Comparison of ENCODE assay signal across 1 cellular context in the genomic region with DNA sequence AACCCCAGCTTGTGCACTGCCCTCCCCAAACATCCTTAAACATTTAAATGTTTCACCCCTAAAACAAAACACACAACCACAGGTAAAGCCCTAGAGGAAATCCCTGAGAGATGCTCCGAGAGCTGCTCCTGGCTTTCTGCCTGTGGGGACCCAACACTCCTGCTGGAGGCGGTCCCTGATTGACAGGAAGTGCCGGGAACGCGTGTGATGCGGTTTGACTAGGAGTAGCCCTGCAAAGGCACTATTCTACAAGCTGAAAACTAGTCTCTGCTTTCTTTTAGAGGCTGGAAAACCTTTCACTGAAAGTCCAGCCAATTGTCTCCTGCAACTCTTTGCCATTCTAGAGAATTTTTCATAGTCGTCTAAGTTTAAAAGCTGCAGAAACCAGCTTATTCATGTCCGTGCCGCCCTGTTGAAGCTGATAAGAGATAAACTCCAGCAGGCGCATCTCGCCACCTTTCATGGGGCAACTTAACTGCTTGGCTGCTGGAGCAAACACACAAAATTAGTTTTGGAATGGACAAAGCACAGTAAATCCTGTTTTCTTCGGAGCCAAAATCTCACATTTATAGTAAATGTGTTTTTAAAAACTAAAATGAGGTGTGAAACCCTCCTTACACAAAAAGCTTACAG.
TF ChIP-seq lines count a peak whose summit lies in the region.

No MANE protein-coding gene starts in this region.

TF ChIP-seq in K562, 482 proteins besides CTCF, POLR2A, EP300 and RAD21 (continued from another document):
- TF ChIP-seq, protein P1, sequence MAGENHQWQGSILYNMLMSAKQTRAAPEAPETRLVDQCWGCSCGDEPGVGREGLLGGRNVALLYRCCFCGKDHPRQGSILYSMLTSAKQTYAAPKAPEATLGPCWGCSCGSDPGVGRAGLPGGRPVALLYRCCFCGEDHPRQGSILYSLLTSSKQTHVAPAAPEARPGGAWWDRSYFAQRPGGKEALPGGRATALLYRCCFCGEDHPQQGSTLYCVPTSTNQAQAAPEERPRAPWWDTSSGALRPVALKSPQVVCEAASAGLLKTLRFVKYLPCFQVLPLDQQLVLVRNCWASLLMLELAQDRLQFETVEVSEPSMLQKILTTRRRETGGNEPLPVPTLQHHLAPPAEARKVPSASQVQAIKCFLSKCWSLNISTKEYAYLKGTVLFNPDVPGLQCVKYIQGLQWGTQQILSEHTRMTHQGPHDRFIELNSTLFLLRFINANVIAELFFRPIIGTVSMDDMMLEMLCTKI (IDR thresholded peaks at IDR 0.05; ENCODE audit: partially characterized antibody), result no peak
- TF ChIP-seq, protein P2, sequence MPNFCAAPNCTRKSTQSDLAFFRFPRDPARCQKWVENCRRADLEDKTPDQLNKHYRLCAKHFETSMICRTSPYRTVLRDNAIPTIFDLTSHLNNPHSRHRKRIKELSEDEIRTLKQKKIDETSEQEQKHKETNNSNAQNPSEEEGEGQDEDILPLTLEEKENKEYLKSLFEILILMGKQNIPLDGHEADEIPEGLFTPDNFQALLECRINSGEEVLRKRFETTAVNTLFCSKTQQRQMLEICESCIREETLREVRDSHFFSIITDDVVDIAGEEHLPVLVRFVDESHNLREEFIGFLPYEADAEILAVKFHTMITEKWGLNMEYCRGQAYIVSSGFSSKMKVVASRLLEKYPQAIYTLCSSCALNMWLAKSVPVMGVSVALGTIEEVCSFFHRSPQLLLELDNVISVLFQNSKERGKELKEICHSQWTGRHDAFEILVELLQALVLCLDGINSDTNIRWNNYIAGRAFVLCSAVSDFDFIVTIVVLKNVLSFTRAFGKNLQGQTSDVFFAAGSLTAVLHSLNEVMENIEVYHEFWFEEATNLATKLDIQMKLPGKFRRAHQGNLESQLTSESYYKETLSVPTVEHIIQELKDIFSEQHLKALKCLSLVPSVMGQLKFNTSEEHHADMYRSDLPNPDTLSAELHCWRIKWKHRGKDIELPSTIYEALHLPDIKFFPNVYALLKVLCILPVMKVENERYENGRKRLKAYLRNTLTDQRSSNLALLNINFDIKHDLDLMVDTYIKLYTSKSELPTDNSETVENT (CRISPR knock-in tag; IDR thresholded peaks at IDR 0.05), result no peak
- no peak for TF ChIP-seq TCF7 (IDR thresholded peaks at IDR 0.05; ENCODE audit: borderline replicate concordance)
- no peak for TF ChIP-seq ZNF134 (CRISPR knock-in tag; conservative IDR thresholded peaks at IDR 0.05)
- no peak for TF ChIP-seq SRSF7 (optimal IDR thresholded peaks at IDR 0.05; ENCODE audit: low read depth, low read length)
- TF ChIP-seq CXXC5 (CRISPR knock-in tag; IDR thresholded peaks at IDR 0.05), result peak; percentile 35
- TF ChIP-seq ZKSCAN8 (CRISPR knock-in tag; IDR thresholded peaks at IDR 0.05), result no peak
- TF ChIP-seq ILF3 (IDR thresholded peaks at IDR 0.05; ENCODE audit: borderline replicate concordance), result no peak
- TF ChIP-seq MEIS2 (IDR thresholded peaks at IDR 0.05; ENCODE audit: partially characterized antibody), result peak; percentile 33
- TF ChIP-seq ARHGAP35 (IDR thresholded peaks at IDR 0.05; ENCODE audit: partially characterized antibody), result no peak
- TF ChIP-seq, protein P3, sequence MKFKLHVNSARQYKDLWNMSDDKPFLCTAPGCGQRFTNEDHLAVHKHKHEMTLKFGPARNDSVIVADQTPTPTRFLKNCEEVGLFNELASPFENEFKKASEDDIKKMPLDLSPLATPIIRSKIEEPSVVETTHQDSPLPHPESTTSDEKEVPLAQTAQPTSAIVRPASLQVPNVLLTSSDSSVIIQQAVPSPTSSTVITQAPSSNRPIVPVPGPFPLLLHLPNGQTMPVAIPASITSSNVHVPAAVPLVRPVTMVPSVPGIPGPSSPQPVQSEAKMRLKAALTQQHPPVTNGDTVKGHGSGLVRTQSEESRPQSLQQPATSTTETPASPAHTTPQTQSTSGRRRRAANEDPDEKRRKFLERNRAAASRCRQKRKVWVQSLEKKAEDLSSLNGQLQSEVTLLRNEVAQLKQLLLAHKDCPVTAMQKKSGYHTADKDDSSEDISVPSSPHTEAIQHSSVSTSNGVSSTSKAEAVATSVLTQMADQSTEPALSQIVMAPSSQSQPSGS (CRISPR knock-in tag; IDR thresholded peaks at IDR 0.05), result no peak
- TF ChIP-seq CBFA2T3 (IDR thresholded peaks at IDR 0.05), result peak; percentile 44; the same call in 1 of the 2 replicates
- TF ChIP-seq, protein P4, sequence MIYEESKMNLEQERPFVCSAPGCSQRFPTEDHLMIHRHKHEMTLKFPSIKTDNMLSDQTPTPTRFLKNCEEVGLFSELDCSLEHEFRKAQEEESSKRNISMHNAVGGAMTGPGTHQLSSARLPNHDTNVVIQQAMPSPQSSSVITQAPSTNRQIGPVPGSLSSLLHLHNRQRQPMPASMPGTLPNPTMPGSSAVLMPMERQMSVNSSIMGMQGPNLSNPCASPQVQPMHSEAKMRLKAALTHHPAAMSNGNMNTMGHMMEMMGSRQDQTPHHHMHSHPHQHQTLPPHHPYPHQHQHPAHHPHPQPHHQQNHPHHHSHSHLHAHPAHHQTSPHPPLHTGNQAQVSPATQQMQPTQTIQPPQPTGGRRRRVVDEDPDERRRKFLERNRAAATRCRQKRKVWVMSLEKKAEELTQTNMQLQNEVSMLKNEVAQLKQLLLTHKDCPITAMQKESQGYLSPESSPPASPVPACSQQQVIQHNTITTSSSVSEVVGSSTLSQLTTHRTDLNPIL (CRISPR knock-in tag; IDR thresholded peaks at IDR 0.05), result no peak
- no peak for TF ChIP-seq NFE2 (IDR thresholded peaks at IDR 0.05; ENCODE audit: low read depth)
- no peak for TF ChIP-seq NONO (IDR thresholded peaks at IDR 0.05; ENCODE audit: low read depth in 2 of 2, low read length in 1 of 2)
- TF ChIP-seq HDAC2 (IDR thresholded peaks at IDR 0.05), result no peak
- TF ChIP-seq, protein P5, sequence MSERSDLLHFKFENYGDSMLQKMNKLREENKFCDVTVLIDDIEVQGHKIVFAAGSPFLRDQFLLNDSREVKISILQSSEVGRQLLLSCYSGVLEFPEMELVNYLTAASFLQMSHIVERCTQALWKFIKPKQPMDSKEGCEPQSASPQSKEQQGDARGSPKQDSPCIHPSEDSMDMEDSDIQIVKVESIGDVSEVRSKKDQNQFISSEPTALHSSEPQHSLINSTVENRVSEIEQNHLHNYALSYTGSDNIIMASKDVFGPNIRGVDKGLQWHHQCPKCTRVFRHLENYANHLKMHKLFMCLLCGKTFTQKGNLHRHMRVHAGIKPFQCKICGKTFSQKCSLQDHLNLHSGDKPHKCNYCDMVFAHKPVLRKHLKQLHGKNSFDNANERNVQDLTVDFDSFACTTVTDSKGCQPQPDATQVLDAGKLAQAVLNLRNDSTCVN (CRISPR knock-in tag; IDR thresholded peaks at IDR 0.05), result no peak
- no peak for TF ChIP-seq ATF1 (CRISPR knock-in tag; IDR thresholded peaks at IDR 0.05)
- peak; percentile 37; the same call in 1 of the 2 replicates for TF ChIP-seq ATF1 (tag; IDR thresholded peaks at IDR 0.05)
- TF ChIP-seq NCOA6 (IDR thresholded peaks at IDR 0.05), result no peak
- TF ChIP-seq BRD9 (IDR thresholded peaks at IDR 0.05; ENCODE audit: low read depth, partially characterized antibody), result no peak
- no peak for TF ChIP-seq MTA2 (IDR thresholded peaks at IDR 0.05; ENCODE audit: low read depth)
- no peak for TF ChIP-seq ZBTB7A (IDR thresholded peaks at IDR 0.05; ENCODE audit: borderline replicate concordance, control insufficient read depth, low read depth, low read length)
- TF ChIP-seq NR4A1 (CRISPR knock-in tag; IDR thresholded peaks at IDR 0.05), result no peak
- TF ChIP-seq NR4A1 (tag; IDR thresholded peaks at IDR 0.05), result no peak
- no peak for TF ChIP-seq POLR2B (IDR thresholded peaks at IDR 0.05; ENCODE audit: low read depth, partially characterized antibody)
- TF ChIP-seq KDM2B (CRISPR knock-in tag; IDR thresholded peaks at IDR 0.05), result no peak
- TF ChIP-seq KDM1A (IDR thresholded peaks at IDR 0.05), result no peak
- TF ChIP-seq, protein P6, sequence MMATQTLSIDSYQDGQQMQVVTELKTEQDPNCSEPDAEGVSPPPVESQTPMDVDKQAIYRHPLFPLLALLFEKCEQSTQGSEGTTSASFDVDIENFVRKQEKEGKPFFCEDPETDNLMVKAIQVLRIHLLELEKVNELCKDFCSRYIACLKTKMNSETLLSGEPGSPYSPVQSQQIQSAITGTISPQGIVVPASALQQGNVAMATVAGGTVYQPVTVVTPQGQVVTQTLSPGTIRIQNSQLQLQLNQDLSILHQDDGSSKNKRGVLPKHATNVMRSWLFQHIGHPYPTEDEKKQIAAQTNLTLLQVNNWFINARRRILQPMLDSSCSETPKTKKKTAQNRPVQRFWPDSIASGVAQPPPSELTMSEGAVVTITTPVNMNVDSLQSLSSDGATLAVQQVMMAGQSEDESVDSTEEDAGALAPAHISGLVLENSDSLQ (IDR thresholded peaks at IDR 0.05), result peak; percentile 91
- TF ChIP-seq TCF3 (CRISPR knock-in tag; IDR thresholded peaks at IDR 0.05), result peak; percentile 17; the same call in 1 of the 2 replicates
